Comparison of ENCODE assay signal across 9 cellular contexts in genomic region chr11:124396847-124397246, GRCh38. TPM values are rescaled to one million over a fixed set of nuclear protein-coding genes. Genes with fewer than 3 reads are reported as not detected.
"Had no signal": no experiment of that assay in that cellular context is flagged by ENCODE, and none has a peak within 500 bp of the region (broad histone marks: within the 10 kb centered on the region; RNA-seq: fewer than 3 reads in every experiment).

No MANE protein-coding gene starts in this region.

RNA-seq across cellular contexts. Expression of gene OR8B3, which starts 2.0 kb away (rescaled TPM):
- total RNA-seq: LHCN-M2, MCF 10A, OCI-LY7, PC-9, Peyer's patch, Right ventricle myocardium inferior, RPMI7951, SJCRH30 had no signal
- polyA plus RNA-seq: IgD-negative memory B cell had no signal

RNA-seq across cellular contexts. Expression of gene OR8B2, which starts 12.5 kb away (rescaled TPM):
- total RNA-seq: LHCN-M2, MCF 10A, OCI-LY7, PC-9, Peyer's patch, Right ventricle myocardium inferior, RPMI7951, SJCRH30 had no signal
- polyA plus RNA-seq: IgD-negative memory B cell had no signal

RNA-seq across cellular contexts. Expression of gene OR8B4, which starts 27.8 kb away (rescaled TPM):
- total RNA-seq: LHCN-M2, MCF 10A, OCI-LY7, PC-9, Peyer's patch, Right ventricle myocardium inferior, RPMI7951, SJCRH30 had no signal
- polyA plus RNA-seq: IgD-negative memory B cell had no signal

RNA-seq across cellular contexts. Expression of gene OR8B8, which starts 48.6 kb away (rescaled TPM):
- total RNA-seq: LHCN-M2, MCF 10A, OCI-LY7, PC-9, Peyer's patch, Right ventricle myocardium inferior, RPMI7951, SJCRH30 had no signal
- polyA plus RNA-seq: IgD-negative memory B cell had no signal
